In the genomic region with DNA sequence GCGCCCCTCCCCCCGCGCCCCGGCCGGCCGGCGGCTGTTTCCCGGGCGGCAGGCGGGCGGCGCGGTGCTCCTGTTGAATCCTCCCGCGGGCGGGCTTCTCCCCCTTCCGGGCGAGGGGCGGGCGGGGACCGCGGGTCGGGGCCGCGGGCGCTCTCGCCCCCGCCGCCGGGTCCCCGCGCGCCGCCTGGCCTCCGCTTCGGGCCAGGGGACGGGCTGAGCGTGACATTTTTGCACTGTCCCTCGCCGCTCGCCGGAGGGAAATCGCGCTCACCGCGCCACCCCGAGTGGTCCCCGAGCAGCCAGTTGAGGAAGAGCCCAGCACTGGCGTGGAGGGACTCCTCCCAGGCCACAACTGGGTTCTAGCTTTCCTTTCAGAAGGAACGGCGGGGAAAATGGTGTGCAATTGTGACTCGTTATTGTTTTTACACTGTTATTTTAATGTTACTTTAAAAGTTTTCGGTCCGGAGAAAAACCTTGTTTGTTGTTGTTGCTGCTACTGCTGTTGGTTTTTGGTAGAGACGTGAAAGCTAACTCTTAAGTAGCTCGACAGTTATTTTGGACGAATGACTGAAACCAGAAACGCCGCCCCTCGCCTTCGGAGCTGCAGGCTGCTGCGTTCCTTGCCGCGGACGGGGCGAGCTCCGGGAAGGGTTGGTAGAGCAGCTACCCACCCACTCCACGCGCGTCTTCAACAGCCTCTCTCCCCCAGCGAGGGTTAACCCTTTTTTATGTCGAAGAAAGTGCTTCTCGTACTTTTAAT, we compare ENCODE assay signal across 8 cellular contexts. TPM values are rescaled to one million over a fixed set of nuclear protein-coding genes. Genes with fewer than 3 reads are reported as not detected.
DNase-seq lines count a peak whose midpoint lies in the region; ATAC-seq lines count a peak whose summit lies in the region.

No MANE protein-coding gene starts in this region.

- peaks cover 30% of the 10 kb centered on the region for H3K4me1 Mint-ChIP-seq in T-helper 2 cell treated with Interferon-gamma antibody and Interleukin-4, amounts not matched to agents 5 μg/mL and 100 μg/mL, for 36 hours (ENCODE audit: low read depth)

- peak overlapping the region; percentile 94 for H3K4me3 Mint-ChIP-seq in T-helper 2 cell treated with Interferon-gamma antibody and Interleukin-4, amounts not matched to agents 5 μg/mL and 100 μg/mL, for 36 hours

- peak; percentile 37 for ATAC-seq in GM21529 (IDR thresholded peaks at IDR 0.05; ENCODE audit: unreplicated experiment)

- peaks cover 5% of the 10 kb centered on the region for H3K36me3 Mint-ChIP-seq in T-helper 2 cell treated with Interferon-gamma antibody and Interleukin-4, amounts not matched to agents 5 μg/mL and 100 μg/mL, for 36 hours (ENCODE audit: low read depth)

- DNase-seq in ELF-1 (ENCODE audit: low read depth, low spot score) (peak; percentile 68), KG1 (lab: John Stamatoyannopoulos, UW) (peak; percentile 44), hepatic stellate cell (ENCODE audit: low spot score) (peak; percentile 58), renal cortical epithelial cell (ENCODE audit: low read depth) (peak; percentile 44), middle frontal gyrus (ENCODE audit: extremely low spot score, low spot score) (no peak)
- peak; percentile 52 for DNase-seq in T-helper 2 cell treated with Interferon-gamma antibody and Interleukin-4, amounts not matched to agents 5 μg/mL and 100 μg/mL, for 36 hours (ENCODE audit: low spot score)

- peak overlapping the region; percentile 94 for H3K27ac Mint-ChIP-seq in T-helper 2 cell treated with Interferon-gamma antibody and Interleukin-4, amounts not matched to agents 5 μg/mL and 100 μg/mL, for 36 hours

- no peaks in the 10 kb centered on the region for H3K9me3 Mint-ChIP-seq in T-helper 2 cell treated with Interferon-gamma antibody and Interleukin-4, amounts not matched to agents 5 μg/mL and 100 μg/mL, for 36 hours

- peaks cover 11% of the 10 kb centered on the region for H3K27me3 Mint-ChIP-seq in T-helper 2 cell treated with Interferon-gamma antibody and Interleukin-4, amounts not matched to agents 5 μg/mL and 100 μg/mL, for 36 hours (ENCODE audit: low read depth)

- H3K27ac ChIP-seq in angular gyrus (ENCODE audit: low read depth, low read length): peak overlapping the region; percentile 82

RNA-seq across cellular contexts. Expression of a gene that starts 0.9 kb away (rescaled TPM):
- total RNA-seq in renal cortical epithelial cell: 19.3 and 43.1 TPM in 2 replicates

RNA-seq across cellular contexts. Expression of a gene that starts 48.6 kb away (rescaled TPM):
- total RNA-seq in renal cortical epithelial cell: 98.5 and 204 TPM in 2 replicates
